In the genomic region with DNA sequence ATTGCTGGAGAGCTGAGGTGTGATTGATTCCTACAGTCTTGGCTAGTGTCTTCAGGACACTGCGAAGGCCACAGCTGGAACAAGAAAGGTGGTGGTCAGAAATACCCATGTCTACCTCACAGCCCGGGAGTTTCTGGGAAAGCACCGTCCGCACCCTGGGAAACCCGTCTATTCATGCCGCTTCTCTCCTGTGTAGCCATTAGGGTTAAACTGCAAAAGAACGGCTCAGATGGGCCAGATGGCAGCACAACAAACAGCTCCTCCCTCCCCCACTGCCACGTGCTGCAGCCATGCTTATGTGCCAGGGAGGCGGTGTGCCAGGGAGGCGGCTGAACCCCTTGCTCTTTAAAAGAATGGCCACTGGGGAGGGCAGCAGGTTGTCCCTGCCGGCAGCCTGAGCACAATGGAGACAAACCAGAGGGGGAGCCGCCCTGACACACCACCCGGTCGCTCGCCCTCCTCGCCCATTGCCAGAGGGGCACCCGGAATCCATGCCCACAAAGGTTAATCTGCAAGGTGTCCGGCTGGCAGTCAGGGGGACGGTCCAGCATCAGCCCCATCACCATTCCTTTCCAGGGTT, we compare ENCODE assay signal across 8 cellular contexts.
DNase-seq lines count a peak whose midpoint lies in the region; ATAC-seq and TF ChIP-seq lines count a peak whose summit lies in the region.

No MANE protein-coding gene starts in this region.

- H3K4me3 ChIP-seq in adrenal gland (peak overlapping the region in 2 of 4 donors; percentile 16 to 59), retinal pigment epithelial cell (ENCODE audit: low read length) (peak overlapping the region; percentile 55)

- no peaks in the 10 kb centered on the region for H3K36me3 ChIP-seq in adrenal gland (replicated peaks in 1 of 2)

- peak overlapping the region; percentile 59 to 70 for H3K4me3 Mint-ChIP-seq in activated T-cell treated with anti-CD3 and anti-CD28 coated beads, Interleukin-2, amount 50 U/mL, for 72 hours

- no peaks in the 10 kb centered on the region for H3K9me3 Mint-ChIP-seq in activated T-cell treated with anti-CD3 and anti-CD28 coated beads, Interleukin-2, amount 50 U/mL, for 72 hours

- 8 to 18% (median 15%) methylated on average over 5 to 19 of the region's 19 CpGs for WGBS in adrenal gland, 4 donors

- DNase-seq in activated T-cell treated with anti-CD3 and anti-CD28 coated beads, Interleukin-2, amount 50 U/mL, for 72 hours, result no peak
- DNase-seq in activated T-cell treated with anti-CD3 and anti-CD28 coated beads, Interleukin-2, amount 50 U/mL, for 48 hours, result no peak
- peak; percentile 90 to 94 for DNase-seq in NCI-H446 (lab: John Stamatoyannopoulos, UW)
- DNase-seq in adrenal gland, result peak; percentile 84 to 93 (median 88)
- peak; percentile 44 for DNase-seq in hepatic stellate cell (ENCODE audit: low spot score)
- no peak for DNase-seq in retinal pigment epithelial cell (ENCODE audit: low read depth)
- DNase-seq in erythroblast (lab: John Stamatoyannopoulos, UW), result no peak

- peak overlapping the region in 3 of 5 donors; percentile 62 to 85 (median 69) for H3K27ac ChIP-seq in adrenal gland

- no peak for ATAC-seq in activated T-cell treated with anti-CD3 and anti-CD28 coated beads, Interleukin-2, amount 50 U/mL, for 72 hours (replicated peaks in 1 of 2)
- ATAC-seq in GM21737 (IDR thresholded peaks at IDR 0.05; ENCODE audit: unreplicated experiment), result no peak

- peak in 2 of 6 experiments; percentile 8 to 12 for TF ChIP-seq CTCF in adrenal gland (IDR thresholded peaks at IDR 0.05)
- TF ChIP-seq CTCF in retinal pigment epithelial cell (conservative IDR thresholded peaks at IDR 0.05; ENCODE audit: low read depth, low read length), result no peak

- H3K27ac Mint-ChIP-seq in activated T-cell treated with anti-CD3 and anti-CD28 coated beads, Interleukin-2, amount 50 U/mL, for 72 hours, result peak overlapping the region; percentile 59

- no peaks in the 10 kb centered on the region for H3K27me3 ChIP-seq in adrenal gland

- intact Hi-C loops in adrenal gland (cut with DNase I), result loop anchor here in 1 of 2 donors (10.0 kb wide), 1 partner anchor 222 kb away; no protein-coding TSS in a partner anchor

- no peaks in the 10 kb centered on the region for H3K27me3 Mint-ChIP-seq in activated T-cell treated with anti-CD3 and anti-CD28 coated beads, Interleukin-2, amount 50 U/mL, for 72 hours (ENCODE audit: low read depth)

- no peaks in the 10 kb centered on the region for H3K36me3 Mint-ChIP-seq in activated T-cell treated with anti-CD3 and anti-CD28 coated beads, Interleukin-2, amount 50 U/mL, for 72 hours (ENCODE audit: insufficient read depth in 2 of 2)

- H3K4me1 Mint-ChIP-seq in activated T-cell treated with anti-CD3 and anti-CD28 coated beads, Interleukin-2, amount 50 U/mL, for 72 hours (ENCODE audit: low read depth), result peaks cover 95% of the 10 kb centered on the region

- TF ChIP-seq POLR2A in adrenal gland (IDR thresholded peaks at IDR 0.05), result peak in 1 of 2 donors; percentile 57
- no peak for TF ChIP-seq POLR2A in erythroblast (IDR thresholded peaks at IDR 0.05; ENCODE audit: low read length)

- H3K9me3 ChIP-seq in adrenal gland (replicated peaks in 1 of 3), result no peaks in the 10 kb centered on the region

- peaks cover 27 to 38% of the 10 kb centered on the region in 2 donors for H3K4me1 ChIP-seq in adrenal gland (replicated peaks in 1 of 2)

Comparison
In these comparisons a context has a peak if more than half of its experiments do, and no peak if none do; other contexts are left out.
1. DNase-seq: peak in NCI-H446 (2 of 2), adrenal gland (7 of 7) and hepatic stellate cell (single experiment); none in activated T-cell treated with anti-CD3 and anti-CD28 coated beads, Interleukin-2, amount 50 U/mL, for 72 hours (0 of 2), activated T-cell treated with anti-CD3 and anti-CD28 coated beads, Interleukin-2, amount 50 U/mL, for 48 hours (0 of 2), retinal pigment epithelial cell (single experiment) and erythroblast (0 of 2).